In genomic region chr3:149247929-149248691, GRCh38 we compare ENCODE assay signal across 1 cellular context.
TF ChIP-seq lines count a peak whose summit lies in the region.

No MANE protein-coding gene starts in this region.

TF ChIP-seq in HepG2, 621 proteins besides CTCF, POLR2A, EP300 and RAD21 (continued from another document and continues in another):
- peak; percentile 51; the same call in 1 of the 2 replicates for TF ChIP-seq BCL6 (CRISPR knock-in tag; IDR thresholded peaks at IDR 0.05)
- no peak for TF ChIP-seq CBFB (CRISPR knock-in tag; IDR thresholded peaks at IDR 0.05)
- no peak for TF ChIP-seq MBNL3 (CRISPR knock-in tag; conservative IDR thresholded peaks at IDR 0.05)
- TF ChIP-seq FOXO1 (CRISPR knock-in tag; IDR thresholded peaks at IDR 0.05) = no peak; the same call in 1 of the 2 replicates
- no peak for TF ChIP-seq CAMTA2 (CRISPR knock-in tag; IDR thresholded peaks at IDR 0.05; ENCODE audit: borderline replicate concordance)
- peak; percentile 28; the same call in 1 of the 2 replicates for TF ChIP-seq GFI1 (CRISPR knock-in tag; IDR thresholded peaks at IDR 0.05; ENCODE audit: borderline replicate concordance)
- no peak for TF ChIP-seq DNMT1 (CRISPR knock-in tag; IDR thresholded peaks at IDR 0.05)
- TF ChIP-seq, protein P1, sequence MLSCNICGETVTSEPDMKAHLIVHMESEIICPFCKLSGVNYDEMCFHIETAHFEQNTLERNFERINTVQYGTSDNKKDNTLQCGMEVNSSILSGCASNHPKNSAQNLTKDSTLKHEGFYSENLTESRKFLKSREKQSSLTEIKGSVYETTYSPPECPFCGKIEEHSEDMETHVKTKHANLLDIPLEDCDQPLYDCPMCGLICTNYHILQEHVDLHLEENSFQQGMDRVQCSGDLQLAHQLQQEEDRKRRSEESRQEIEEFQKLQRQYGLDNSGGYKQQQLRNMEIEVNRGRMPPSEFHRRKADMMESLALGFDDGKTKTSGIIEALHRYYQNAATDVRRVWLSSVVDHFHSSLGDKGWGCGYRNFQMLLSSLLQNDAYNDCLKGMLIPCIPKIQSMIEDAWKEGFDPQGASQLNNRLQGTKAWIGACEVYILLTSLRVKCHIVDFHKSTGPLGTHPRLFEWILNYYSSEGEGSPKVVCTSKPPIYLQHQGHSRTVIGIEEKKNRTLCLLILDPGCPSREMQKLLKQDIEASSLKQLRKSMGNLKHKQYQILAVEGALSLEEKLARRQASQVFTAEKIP (CRISPR knock-in tag; IDR thresholded peaks at IDR 0.05; ENCODE audit: borderline replicate concordance) = no peak
- TF ChIP-seq, protein P2, sequence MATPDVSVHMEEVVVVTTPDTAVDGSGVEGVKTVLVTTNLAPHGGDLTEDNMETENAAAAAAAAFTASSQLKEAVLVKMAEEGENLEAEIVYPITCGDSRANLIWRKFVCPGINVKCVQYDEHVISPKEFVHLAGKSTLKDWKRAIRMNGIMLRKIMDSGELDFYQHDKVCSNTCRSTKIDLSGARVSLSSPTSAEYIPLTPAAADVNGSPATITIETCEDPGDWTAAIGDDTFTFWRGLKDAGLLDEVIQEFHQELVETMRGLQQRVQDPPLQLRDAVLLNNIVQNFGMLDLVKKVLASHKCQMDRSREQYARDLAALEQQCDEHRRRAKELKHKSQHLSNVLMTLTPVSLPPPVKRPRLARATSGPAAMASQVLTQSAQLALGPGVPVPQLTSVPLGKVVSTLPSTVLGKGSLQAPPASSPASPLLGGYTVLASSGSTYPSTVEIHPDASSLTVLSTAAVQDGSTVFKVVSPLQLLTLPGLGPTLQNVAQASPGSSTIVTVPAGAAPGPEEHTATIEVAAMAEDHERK (CRISPR knock-in tag; IDR thresholded peaks at IDR 0.05; ENCODE audit: low read depth) = no peak
- no peak for TF ChIP-seq ZNF383 (CRISPR knock-in tag; IDR thresholded peaks at IDR 0.05; ENCODE audit: borderline replicate concordance)
- no peak for TF ChIP-seq ZSCAN20 (CRISPR knock-in tag; IDR thresholded peaks at IDR 0.05; ENCODE audit: borderline replicate concordance)
- no peak for TF ChIP-seq SOX6 (IDR thresholded peaks at IDR 0.05)
- TF ChIP-seq SOX6 (CRISPR knock-in tag; IDR thresholded peaks at IDR 0.05) = peak; percentile 79
- no peak for TF ChIP-seq MIER3 (CRISPR knock-in tag; IDR thresholded peaks at IDR 0.05; ENCODE audit: borderline replicate concordance)
- TF ChIP-seq ZFP90 (CRISPR knock-in tag; IDR thresholded peaks at IDR 0.05; ENCODE audit: borderline replicate concordance) = no peak
- TF ChIP-seq SYNCRIP (IDR thresholded peaks at IDR 0.05; ENCODE audit: insufficient read depth, low read depth, low read length) = no peak
- TF ChIP-seq IKZF4 (CRISPR knock-in tag; IDR thresholded peaks at IDR 0.05; ENCODE audit: borderline replicate concordance, low read depth, not compliant biosample characterization) = no peak
- TF ChIP-seq ZNF24 (IDR thresholded peaks at IDR 0.05) = no peak
- TF ChIP-seq ZNF224 (CRISPR knock-in tag; IDR thresholded peaks at IDR 0.05) = no peak
- TF ChIP-seq KDM6A (CRISPR knock-in tag; IDR thresholded peaks at IDR 0.05; ENCODE audit: low read depth) = 0 out of 2 replicates have a peak, but pooled peaks have one; percentile 37
- TF ChIP-seq, protein P3, sequence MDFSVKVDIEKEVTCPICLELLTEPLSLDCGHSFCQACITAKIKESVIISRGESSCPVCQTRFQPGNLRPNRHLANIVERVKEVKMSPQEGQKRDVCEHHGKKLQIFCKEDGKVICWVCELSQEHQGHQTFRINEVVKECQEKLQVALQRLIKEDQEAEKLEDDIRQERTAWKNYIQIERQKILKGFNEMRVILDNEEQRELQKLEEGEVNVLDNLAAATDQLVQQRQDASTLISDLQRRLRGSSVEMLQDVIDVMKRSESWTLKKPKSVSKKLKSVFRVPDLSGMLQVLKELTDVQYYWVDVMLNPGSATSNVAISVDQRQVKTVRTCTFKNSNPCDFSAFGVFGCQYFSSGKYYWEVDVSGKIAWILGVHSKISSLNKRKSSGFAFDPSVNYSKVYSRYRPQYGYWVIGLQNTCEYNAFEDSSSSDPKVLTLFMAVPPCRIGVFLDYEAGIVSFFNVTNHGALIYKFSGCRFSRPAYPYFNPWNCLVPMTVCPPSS (IDR thresholded peaks at IDR 0.05) = no peak
- TF ChIP-seq ZNF205 (CRISPR knock-in tag; IDR thresholded peaks at IDR 0.05) = no peak
- no peak for TF ChIP-seq CREB3 (CRISPR knock-in tag; IDR thresholded peaks at IDR 0.05)
- TF ChIP-seq SAP130 (CRISPR knock-in tag; IDR thresholded peaks at IDR 0.05; ENCODE audit: low read depth) = peak; percentile 34; the same call in 1 of the 2 replicates
- no peak for TF ChIP-seq RFXAP (CRISPR knock-in tag; IDR thresholded peaks at IDR 0.05; ENCODE audit: borderline replicate concordance)
- no peak for TF ChIP-seq MXD1 (CRISPR knock-in tag; IDR thresholded peaks at IDR 0.05)
- TF ChIP-seq ZNF460 (CRISPR knock-in tag; IDR thresholded peaks at IDR 0.05; ENCODE audit: borderline replicate concordance) = no peak
- TF ChIP-seq ZNF615 (CRISPR knock-in tag; IDR thresholded peaks at IDR 0.05; ENCODE audit: borderline replicate concordance) = no peak
- no peak for TF ChIP-seq SMAD9 (CRISPR knock-in tag; IDR thresholded peaks at IDR 0.05)
- peak; percentile 28; the same call in 1 of the 2 replicates for TF ChIP-seq SMYD3 (CRISPR knock-in tag; IDR thresholded peaks at IDR 0.05)
- 0 out of 2 replicates have a peak, but pooled peaks have one; percentile 56 for TF ChIP-seq MEF2D (CRISPR knock-in tag; IDR thresholded peaks at IDR 0.05)
- TF ChIP-seq GABPB1 (CRISPR knock-in tag; IDR thresholded peaks at IDR 0.05) = no peak; the same call in 1 of the 2 replicates
- TF ChIP-seq ZNF660 (CRISPR knock-in tag; IDR thresholded peaks at IDR 0.05; ENCODE audit: borderline replicate concordance, low read depth) = no peak
- no peak for TF ChIP-seq AKNA (CRISPR knock-in tag; IDR thresholded peaks at IDR 0.05; ENCODE audit: borderline replicate concordance)
- TF ChIP-seq ZNF558 (CRISPR knock-in tag; IDR thresholded peaks at IDR 0.05; ENCODE audit: borderline replicate concordance) = no peak
- no peak for TF ChIP-seq ZSCAN5A (CRISPR knock-in tag; IDR thresholded peaks at IDR 0.05; ENCODE audit: borderline replicate concordance)
- no peak for TF ChIP-seq POGZ (CRISPR knock-in tag; IDR thresholded peaks at IDR 0.05)
- no peak for TF ChIP-seq MXI1 (IDR thresholded peaks at IDR 0.05; ENCODE audit: borderline replicate concordance, low read depth, low read length)
- TF ChIP-seq NFE2 (CRISPR knock-in tag; IDR thresholded peaks at IDR 0.05) = no peak
- TF ChIP-seq NFATC3 (CRISPR knock-in tag; IDR thresholded peaks at IDR 0.05) = no peak
- TF ChIP-seq EHMT2 (IDR thresholded peaks at IDR 0.05; ENCODE audit: borderline replicate concordance, low read depth, low read length) = no peak
- TF ChIP-seq KLF15 (CRISPR knock-in tag; IDR thresholded peaks at IDR 0.05; ENCODE audit: borderline replicate concordance) = no peak
- peak; percentile 48; the same call in 1 of the 2 replicates for TF ChIP-seq FOXJ3 (CRISPR knock-in tag; IDR thresholded peaks at IDR 0.05; ENCODE audit: borderline replicate concordance)
- no peak for TF ChIP-seq ZNF430 (CRISPR knock-in tag; IDR thresholded peaks at IDR 0.05)
- peak; percentile 35; the same call in 1 of the 2 replicates for TF ChIP-seq CREM (IDR thresholded peaks at IDR 0.05)
- TF ChIP-seq CREM (CRISPR knock-in tag; IDR thresholded peaks at IDR 0.05) = no peak
- no peak for TF ChIP-seq ATF6 (CRISPR knock-in tag; conservative IDR thresholded peaks at IDR 0.05)
- TF ChIP-seq, protein P4, sequence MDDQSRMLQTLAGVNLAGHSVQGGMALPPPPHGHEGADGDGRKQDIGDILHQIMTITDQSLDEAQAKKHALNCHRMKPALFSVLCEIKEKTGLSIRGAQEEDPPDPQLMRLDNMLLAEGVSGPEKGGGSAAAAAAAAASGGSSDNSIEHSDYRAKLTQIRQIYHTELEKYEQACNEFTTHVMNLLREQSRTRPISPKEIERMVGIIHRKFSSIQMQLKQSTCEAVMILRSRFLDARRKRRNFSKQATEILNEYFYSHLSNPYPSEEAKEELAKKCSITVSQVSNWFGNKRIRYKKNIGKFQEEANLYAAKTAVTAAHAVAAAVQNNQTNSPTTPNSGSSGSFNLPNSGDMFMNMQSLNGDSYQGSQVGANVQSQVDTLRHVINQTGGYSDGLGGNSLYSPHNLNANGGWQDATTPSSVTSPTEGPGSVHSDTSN (CRISPR knock-in tag; IDR thresholded peaks at IDR 0.05; ENCODE audit: borderline replicate concordance) = no peak
- peak; percentile 57; the same call in 1 of the 2 replicates for TF ChIP-seq HOMEZ (CRISPR knock-in tag; IDR thresholded peaks at IDR 0.05; ENCODE audit: low read depth)
- no peak for TF ChIP-seq SAFB2 (CRISPR knock-in tag; IDR thresholded peaks at IDR 0.05; ENCODE audit: borderline replicate concordance, low read depth)
- no peak for TF ChIP-seq TSC22D2 (CRISPR knock-in tag; IDR thresholded peaks at IDR 0.05; ENCODE audit: borderline replicate concordance)
